In genomic region chr10:93072713-93073538, GRCh38 we compare ENCODE assay signal across 8 cellular contexts.
A peak's percentile ranks its signal among the peaks of the same experiment; 100 is the strongest.
DNase-seq lines count a peak whose midpoint lies in the region; ATAC-seq and TF ChIP-seq lines count a peak whose summit lies in the region.
"Had no signal": no experiment of that assay in that cellular context is flagged by ENCODE, and none has a peak within 500 bp of the region (broad histone marks: within the 10 kb centered on the region; RNA-seq: fewer than 3 reads in every experiment).

No MANE protein-coding gene starts in this region.

- peaks cover 36% of the 10 kb centered on the region for H3K4me1 ChIP-seq in HUES6 (ENCODE audit: control insufficient read depth, insufficient read depth, low read length)

- no peaks in the 10 kb centered on the region for H3K9me3 Mint-ChIP-seq in stimulated activated effector memory CD8-positive, alpha-beta T cell treated with anti-CD3 and anti-CD28 coated beads, Interleukin-12 subunit alpha, Interleukin-12 subunit beta, amount 100 ng/mL, for 72 hours

- peak; percentile 12 for ATAC-seq in stimulated activated effector memory CD8-positive, alpha-beta T cell treated with anti-CD3 and anti-CD28 coated beads, Interleukin-12 subunit alpha, Interleukin-12 subunit beta, amount 100 ng/mL, for 72 hours

- peak overlapping the region; percentile 74 for H3K4me3 ChIP-seq in HUES6 (ENCODE audit: low read depth, low read length)
- H3K4me3 ChIP-seq in WERI-Rb-1 (ENCODE audit: low read depth, low read length) = peak overlapping the region; percentile 43
- H3K4me3 ChIP-seq in iPS-18c (ENCODE audit: insufficient read depth, low read depth, low read length) = peak overlapping the region; percentile 80
- H3K4me3 ChIP-seq: lung had no signal

- no peak for TF ChIP-seq CTCF in WERI-Rb-1 (IDR thresholded peaks at IDR 0.05; ENCODE audit: low read depth, low read length)

- peak overlapping the region; percentile 48 for H3K9ac ChIP-seq in HUES6 (ENCODE audit: low read length)

- H3K9me3 ChIP-seq in HUES6 (ENCODE audit: control insufficient read depth, insufficient read depth, low read depth, low read length) (no peaks in the 10 kb centered on the region), WERI-Rb-1 (ENCODE audit: severe bottlenecking) (no peaks in the 10 kb centered on the region), iPS-18c (ENCODE audit: control insufficient read depth, insufficient read depth, low read length) (peaks cover 3% of the 10 kb centered on the region)

- peaks cover 4% of the 10 kb centered on the region for H3K36me3 Mint-ChIP-seq in stimulated activated effector memory CD8-positive, alpha-beta T cell treated with anti-CD3 and anti-CD28 coated beads, Interleukin-12 subunit alpha, Interleukin-12 subunit beta, amount 100 ng/mL, for 72 hours

- H3K36me3 ChIP-seq in HUES6 (ENCODE audit: control insufficient read depth, insufficient read depth, low read length) = peaks cover 10% of the 10 kb centered on the region
- H3K36me3 ChIP-seq in WERI-Rb-1 = no peaks in the 10 kb centered on the region

- no peak overlapping the region for H3K27ac Mint-ChIP-seq in stimulated activated effector memory CD8-positive, alpha-beta T cell treated with anti-CD3 and anti-CD28 coated beads, Interleukin-12 subunit alpha, Interleukin-12 subunit beta, amount 100 ng/mL, for 72 hours

- H3K27me3 ChIP-seq in HUES6 (ENCODE audit: control insufficient read depth, insufficient read depth, low read length) (peaks cover 97% of the 10 kb centered on the region), WERI-Rb-1 (ENCODE audit: insufficient read depth, low read depth, severe bottlenecking) (peaks cover 83% of the 10 kb centered on the region)

- peaks cover 47% of the 10 kb centered on the region for H3K4me1 Mint-ChIP-seq in stimulated activated effector memory CD8-positive, alpha-beta T cell treated with anti-CD3 and anti-CD28 coated beads, Interleukin-12 subunit alpha, Interleukin-12 subunit beta, amount 100 ng/mL, for 72 hours

- H3K27ac ChIP-seq in HUES6 (ENCODE audit: low read depth, low read length) (no peak overlapping the region), WERI-Rb-1 (no peak overlapping the region)

- peak overlapping the region; percentile 75 for H3K4me3 Mint-ChIP-seq in stimulated activated effector memory CD8-positive, alpha-beta T cell treated with anti-CD3 and anti-CD28 coated beads, Interleukin-12 subunit alpha, Interleukin-12 subunit beta, amount 100 ng/mL, for 72 hours

- DNase-seq in WERI-Rb-1 (no peak), COR-L47 (lab: John Stamatoyannopoulos, UW) (no peak)
- DNase-seq in stimulated activated effector memory CD8-positive, alpha-beta T cell treated with anti-CD3 and anti-CD28 coated beads, Interleukin-12 subunit alpha, Interleukin-12 subunit beta, amount 100 ng/mL, for 72 hours (ENCODE audit: low spot score in 2 of 2) = peak in 1 of 2 donors; percentile 65
- DNase-seq in effector CD4-positive, alpha-beta T cell = no peak
- DNase-seq in NK-92 treated with Interleukin-12 subunit alpha and Interleukin-12 subunit beta, amount 100 ng/mL, for 24 hours (lab: John Stamatoyannopoulos, UW) = no peak
